26 cellular contexts compared by ENCODE assay signal in genomic region chr2:197102202-197102601, GRCh38.
DNase-seq lines count a peak whose midpoint lies in the region; ATAC-seq and TF ChIP-seq lines count a peak whose summit lies in the region.
"Had no signal": no experiment of that assay in that cellular context is flagged by ENCODE, and none has a peak within 500 bp of the region (broad histone marks: within the 10 kb centered on the region; RNA-seq: fewer than 3 reads in every experiment).

No MANE protein-coding gene starts in this region.

- H3K36me3 Mint-ChIP-seq in activated CD4-positive, alpha-beta T cell treated with anti-CD3 and anti-CD28 coated beads, Interleukin-2, amount 10 ng/mL, durations not matched to agents 24 days and 14 days (ENCODE audit: low read depth) = peaks cover 55% of the 10 kb centered on the region
- peaks cover 76% of the 10 kb centered on the region for H3K36me3 Mint-ChIP-seq in central memory CD8-positive, alpha-beta T cell (ENCODE audit: insufficient read depth)
- H3K36me3 Mint-ChIP-seq in stimulated activated effector memory CD8-positive, alpha-beta T cell treated with anti-CD3 and anti-CD28 coated beads, Interleukin-12 subunit alpha, Interleukin-12 subunit beta, amount 100 ng/mL, for 72 hours = peaks cover 100% of the 10 kb centered on the region

- H3K9me3 Mint-ChIP-seq in activated CD4-positive, alpha-beta T cell treated with anti-CD3 and anti-CD28 coated beads, Interleukin-2, amount 10 ng/mL, durations not matched to agents 24 days and 14 days = no peaks in the 10 kb centered on the region
- no peaks in the 10 kb centered on the region for H3K9me3 Mint-ChIP-seq in central memory CD8-positive, alpha-beta T cell
- no peaks in the 10 kb centered on the region for H3K9me3 Mint-ChIP-seq in stimulated activated effector memory CD8-positive, alpha-beta T cell treated with anti-CD3 and anti-CD28 coated beads, Interleukin-12 subunit alpha, Interleukin-12 subunit beta, amount 100 ng/mL, for 72 hours
- H3K9me3 Mint-ChIP-seq: activated naive CD4-positive, alpha-beta T cell treated with anti-CD3 and anti-CD28 coated beads, Interleukin-2, amount 10 ng/mL, durations not matched to agents 7 days and 5 days; dendritic cell treated with granulocyte-macrophage colony-stimulating factor and Interleukin-4, amounts not matched to agents 40 ng/mL and 50 ng/mL, for 4 days; HFFc6 had no signal

- no peak overlapping the region for H3K4me3 Mint-ChIP-seq in activated CD4-positive, alpha-beta T cell treated with anti-CD3 and anti-CD28 coated beads, Interleukin-2, amount 10 ng/mL, durations not matched to agents 24 days and 14 days
- no peak overlapping the region for H3K4me3 Mint-ChIP-seq in central memory CD8-positive, alpha-beta T cell
- H3K4me3 Mint-ChIP-seq in stimulated activated effector memory CD8-positive, alpha-beta T cell treated with anti-CD3 and anti-CD28 coated beads, Interleukin-12 subunit alpha, Interleukin-12 subunit beta, amount 100 ng/mL, for 72 hours = no peak overlapping the region
- H3K4me3 Mint-ChIP-seq: activated naive CD4-positive, alpha-beta T cell treated with anti-CD3 and anti-CD28 coated beads, Interleukin-2, amount 10 ng/mL, durations not matched to agents 7 days and 5 days; dendritic cell treated with granulocyte-macrophage colony-stimulating factor and Interleukin-4, amounts not matched to agents 40 ng/mL and 50 ng/mL, for 4 days; HFFc6 had no signal

- TF ChIP-seq CTCF in suprapubic skin (IDR thresholded peaks at IDR 0.05) (no peak), foreskin keratinocyte (conservative IDR thresholded peaks at IDR 0.05) (no peak)

- H3K27ac ChIP-seq in suprapubic skin (no peak overlapping the region), foreskin keratinocyte (no peak overlapping the region)
- H3K27ac ChIP-seq: 22Rv1, gastrocnemius medialis, HL-60, KMS-11, Peyer's patch, right lobe of liver had no signal

- H3K4me1 ChIP-seq in suprapubic skin = no peaks in the 10 kb centered on the region
- no peaks in the 10 kb centered on the region for H3K4me1 ChIP-seq in foreskin keratinocyte
- H3K4me1 ChIP-seq: gastrocnemius medialis, Peyer's patch had no signal

- peak; percentile 36 for DNase-seq in activated CD4-positive, alpha-beta T cell treated with anti-CD3 and anti-CD28 coated beads, Interleukin-2, amount 10 ng/mL, durations not matched to agents 24 days and 14 days
- no peak for DNase-seq in activated CD4-positive, alpha-beta T cell treated with anti-CD3 and anti-CD28 coated beads, Interleukin-2, amount 50 U/mL, for 48 hours
- DNase-seq in central memory CD8-positive, alpha-beta T cell (ENCODE audit: low spot score in 2 of 2) = no peak
- no peak for DNase-seq in stimulated activated effector memory CD8-positive, alpha-beta T cell treated with anti-CD3 and anti-CD28 coated beads, Interleukin-12 subunit alpha, Interleukin-12 subunit beta, amount 100 ng/mL, for 72 hours (ENCODE audit: low spot score in 2 of 2)
- no peak for DNase-seq in suprapubic skin (ENCODE audit: low spot score in 2 of 2)
- DNase-seq in foreskin keratinocyte = no peak
- no peak for DNase-seq in NCI-H1694 (lab: John Stamatoyannopoulos, UW)
- DNase-seq: activated naive CD4-positive, alpha-beta T cell treated with anti-CD3 and anti-CD28 coated beads, Interleukin-2, amount 10 ng/mL, durations not matched to agents 7 days and 5 days; activated T-cell treated with anti-CD3 and anti-CD28 coated beads, Interleukin-2, amount 50 U/mL, for 1 hour; gastrocnemius medialis; HFFc6; mammary epithelial cell; MM.1S; NCI-H1417; NCI-H2081; NCI-H2227 treated with DMSO at 0.1 percent for 48 hours; NCI-H69; Peyer's patch; right lobe of liver; SHP77 treated with DMSO at 0.1 percent for 48 hours; stimulated activated CD4-positive, alpha-beta T cell treated with anti-CD3 and anti-CD28 coated beads, Interleukin-2, amount 100 ng/mL, for 48 hours had no signal

- H3K27me3 ChIP-seq in suprapubic skin (no peaks in the 10 kb centered on the region), foreskin keratinocyte (no peaks in the 10 kb centered on the region)
- H3K27me3 ChIP-seq: gastrocnemius medialis, Peyer's patch, right lobe of liver had no signal

- peaks cover 7% of the 10 kb centered on the region for H3K4me1 Mint-ChIP-seq in activated CD4-positive, alpha-beta T cell treated with anti-CD3 and anti-CD28 coated beads, Interleukin-2, amount 10 ng/mL, durations not matched to agents 24 days and 14 days
- peaks cover 34% of the 10 kb centered on the region for H3K4me1 Mint-ChIP-seq in central memory CD8-positive, alpha-beta T cell
- H3K4me1 Mint-ChIP-seq in stimulated activated effector memory CD8-positive, alpha-beta T cell treated with anti-CD3 and anti-CD28 coated beads, Interleukin-12 subunit alpha, Interleukin-12 subunit beta, amount 100 ng/mL, for 72 hours = peaks cover 17% of the 10 kb centered on the region

- TF ChIP-seq POLR2A in suprapubic skin (IDR thresholded peaks at IDR 0.05) = no peak

- TF ChIP-seq EP300 in suprapubic skin (IDR thresholded peaks at IDR 0.05) = no peak

- ATAC-seq in SK-N-SH treated with all-trans-retinoic acid at 6 μM for 48 hours (peak; percentile 56), foreskin keratinocyte (no peak)
- no peak for ATAC-seq in central memory CD8-positive, alpha-beta T cell (replicated peaks; ENCODE audit: extremely low read depth, poor library complexity, severe bottlenecking)
- no peak for ATAC-seq in stimulated activated effector memory CD8-positive, alpha-beta T cell treated with anti-CD3 and anti-CD28 coated beads, Interleukin-12 subunit alpha, Interleukin-12 subunit beta, amount 100 ng/mL, for 72 hours
- ATAC-seq: gastrocnemius medialis, right lobe of liver had no signal

- H3K9me3 ChIP-seq in suprapubic skin = no peaks in the 10 kb centered on the region
- H3K9me3 ChIP-seq: gastrocnemius medialis, Peyer's patch, right lobe of liver had no signal

- no peaks in the 10 kb centered on the region for H3K27me3 Mint-ChIP-seq in activated CD4-positive, alpha-beta T cell treated with anti-CD3 and anti-CD28 coated beads, Interleukin-2, amount 10 ng/mL, durations not matched to agents 24 days and 14 days
- no peaks in the 10 kb centered on the region for H3K27me3 Mint-ChIP-seq in central memory CD8-positive, alpha-beta T cell
- H3K27me3 Mint-ChIP-seq: activated naive CD4-positive, alpha-beta T cell treated with anti-CD3 and anti-CD28 coated beads, Interleukin-2, amount 10 ng/mL, durations not matched to agents 7 days and 5 days; dendritic cell treated with granulocyte-macrophage colony-stimulating factor and Interleukin-4, amounts not matched to agents 40 ng/mL and 50 ng/mL, for 4 days had no signal

- no peaks in the 10 kb centered on the region for H3K36me3 ChIP-seq in suprapubic skin
- H3K36me3 ChIP-seq: gastrocnemius medialis, Peyer's patch, right lobe of liver had no signal

- H3K4me3 ChIP-seq in suprapubic skin = no peak overlapping the region
- H3K4me3 ChIP-seq: gastrocnemius medialis, Peyer's patch, right lobe of liver had no signal

- no peak overlapping the region for H3K27ac Mint-ChIP-seq in activated CD4-positive, alpha-beta T cell treated with anti-CD3 and anti-CD28 coated beads, Interleukin-2, amount 10 ng/mL, durations not matched to agents 24 days and 14 days
- peak overlapping the region; percentile 63 for H3K27ac Mint-ChIP-seq in central memory CD8-positive, alpha-beta T cell (ENCODE audit: low read depth)
- peak overlapping the region; percentile 43 for H3K27ac Mint-ChIP-seq in stimulated activated effector memory CD8-positive, alpha-beta T cell treated with anti-CD3 and anti-CD28 coated beads, Interleukin-12 subunit alpha, Interleukin-12 subunit beta, amount 100 ng/mL, for 72 hours
- H3K27ac Mint-ChIP-seq: activated naive CD4-positive, alpha-beta T cell treated with anti-CD3 and anti-CD28 coated beads, Interleukin-2, amount 10 ng/mL, durations not matched to agents 7 days and 5 days; dendritic cell treated with granulocyte-macrophage colony-stimulating factor and Interleukin-4, amounts not matched to agents 40 ng/mL and 50 ng/mL, for 4 days; HFFc6 had no signal

- 79% methylated on average over 2 of the region's 2 CpGs for WGBS in suprapubic skin

- intact Hi-C loops in activated CD4-positive, alpha-beta T cell treated with anti-CD3 and anti-CD28 coated beads, Interleukin-2, amount 10 ng/mL, durations not matched to agents 24 days and 14 days (cut with micrococcal nuclease) = no loop called here

TF ChIP-seq in SK-N-SH treated with all-trans-retinoic acid at 6 μM for 48 hours, 23 proteins besides CTCF, POLR2A, EP300 and RAD21 (continues in another document):
- no peak for TF ChIP-seq ZNF8 (CRISPR knock-in tag; IDR thresholded peaks at IDR 0.05)
- no peak for TF ChIP-seq CSRNP3 (CRISPR knock-in tag; IDR thresholded peaks at IDR 0.05)
- TF ChIP-seq POU6F1 (CRISPR knock-in tag; IDR thresholded peaks at IDR 0.05; ENCODE audit: borderline replicate concordance, low read depth) = no peak
